ENCODE assay signal across 3 cellular contexts in genomic region chr22:33895444-33895843, GRCh38.
TF ChIP-seq lines count a peak whose summit lies in the region.

No MANE protein-coding gene starts in this region.

TF ChIP-seq in HepG2, 621 proteins besides CTCF, POLR2A, EP300 and RAD21:
- TF ChIP-seq ZBTB37 (CRISPR knock-in tag; IDR thresholded peaks at IDR 0.05): no peak
- TF ChIP-seq ZNF543 (CRISPR knock-in tag; IDR thresholded peaks at IDR 0.05): peak; percentile 100
- no peak for TF ChIP-seq MZF1 (CRISPR knock-in tag; IDR thresholded peaks at IDR 0.05; ENCODE audit: borderline replicate concordance)

TF ChIP-seq in HEK293, 187 proteins besides CTCF, POLR2A, EP300 and RAD21:
- peak; percentile 32 for TF ChIP-seq SETDB1 (IDR thresholded peaks at IDR 0.05; ENCODE audit: insufficient read length, low read length)
- no peak for TF ChIP-seq KLF7 (tag by site-specific recombination; IDR thresholded peaks at IDR 0.05; ENCODE audit: borderline replicate concordance)
- TF ChIP-seq ZNF280D (tag by site-specific recombination; IDR thresholded peaks at IDR 0.05): 0 out of 2 replicates have a peak, but pooled peaks have one; percentile 14
- no peak for TF ChIP-seq ZNF274 (IDR thresholded peaks at IDR 0.05; ENCODE audit: low read length)
- no peak for TF ChIP-seq ZNF274 (tag by site-specific recombination; IDR thresholded peaks at IDR 0.05; ENCODE audit: borderline replicate concordance)
- TF ChIP-seq ZNF155 (tag by site-specific recombination; IDR thresholded peaks at IDR 0.05): no peak

TF ChIP-seq in GM12891, 5 proteins besides CTCF, POLR2A, EP300 and RAD21:
- TF ChIP-seq PAX5 (IDR thresholded peaks at IDR 0.05; ENCODE audit: insufficient read depth, low read length, severe bottlenecking): no peak
- no peak for TF ChIP-seq SPI1 (IDR thresholded peaks at IDR 0.05; ENCODE audit: low read depth, low read length)
- no peak for TF ChIP-seq POLR2AphosphoS5 (IDR thresholded peaks at IDR 0.05; ENCODE audit: low read depth, low read length)
- TF ChIP-seq TAF1 (IDR thresholded peaks at IDR 0.05; ENCODE audit: low read depth, low read length): no peak
- no peak for TF ChIP-seq POU2F2 (IDR thresholded peaks at IDR 0.05; ENCODE audit: low read depth, low read length)
